In the genomic region with DNA sequence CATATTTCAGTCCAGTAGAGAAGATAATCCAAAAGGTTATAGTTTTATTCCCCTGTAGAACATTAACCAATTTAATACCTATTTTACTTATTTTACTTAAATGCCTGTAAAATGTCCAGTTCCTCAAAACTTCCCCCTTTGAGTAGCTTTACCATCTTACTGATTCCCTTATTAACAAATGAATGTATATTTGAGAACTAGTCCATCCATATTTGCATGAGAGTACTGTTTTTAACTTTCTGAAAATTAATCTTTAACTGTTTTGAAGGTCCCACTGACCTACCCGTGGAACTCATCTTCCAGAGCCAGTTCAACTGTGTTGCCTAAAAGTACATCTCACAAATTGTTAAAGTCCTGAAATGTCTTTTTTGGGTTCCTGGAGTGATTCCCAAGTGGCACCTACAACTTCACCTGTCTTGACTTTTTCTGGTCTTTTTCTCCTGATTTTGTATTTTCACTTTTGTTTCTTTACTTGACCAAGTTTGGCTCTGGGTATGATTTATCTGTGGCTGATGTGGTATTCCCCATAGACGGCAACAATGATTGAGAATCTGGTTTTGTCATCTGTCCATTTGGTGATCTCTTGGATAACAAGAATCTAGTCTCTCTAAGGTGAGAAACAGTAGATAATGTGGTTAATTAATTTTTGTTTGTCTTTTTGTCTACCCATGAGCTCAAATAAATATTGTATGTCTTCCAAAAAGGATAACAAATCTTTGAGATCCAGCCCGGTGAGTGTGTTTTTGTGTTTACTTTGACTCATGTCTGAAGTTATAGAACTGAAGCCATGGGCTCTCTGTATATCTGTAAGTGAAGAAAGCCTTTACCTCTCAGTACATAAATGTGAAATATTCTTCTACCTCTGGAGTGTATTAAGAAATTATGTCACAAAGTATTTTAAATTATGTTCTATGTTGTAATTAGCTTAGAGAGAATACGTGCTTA, we compare ENCODE assay signal across 10 cellular contexts.
DNase-seq lines count a peak whose midpoint lies in the region; ATAC-seq and TF ChIP-seq lines count a peak whose summit lies in the region.
"Had no signal": no experiment of that assay in that cellular context is flagged by ENCODE, and none has a peak within 500 bp of the region (broad histone marks: within the 10 kb centered on the region; RNA-seq: fewer than 3 reads in every experiment).

No MANE protein-coding gene starts in this region.

- no peak overlapping the region for H3K4me3 ChIP-seq in right atrium auricular region

- peak in 1 of 2 donors; percentile 16 for DNase-seq in activated T-cell treated with anti-CD3 and anti-CD28 coated beads, Interleukin-2, amount 50 U/mL, for 72 hours
- DNase-seq in activated T-cell treated with anti-CD3 and anti-CD28 coated beads, Interleukin-2, amount 50 U/mL, for 48 hours, result no peak
- DNase-seq in HCEC 1CT (peak; percentile 18), DMS 273 treated with DMSO at 0.1 percent for 48 hours (lab: John Stamatoyannopoulos, UW) (no peak), right atrium auricular region (ENCODE audit: low spot score) (no peak)
- DNase-seq in stimulated activated naive CD8-positive, alpha-beta T cell treated with anti-CD3 and anti-CD28 coated beads, Interleukin-15, Interleukin-2, amounts not matched to agents 100 U/mL and 50 U/mL, for 24 hours, result no peak
- no peak for DNase-seq in stimulated activated naive CD4-positive, alpha-beta T cell (lab: John Stamatoyannopoulos, UW)
- DNase-seq: ACHN, naive B cell had no signal

- H3K27me3 ChIP-seq in right atrium auricular region, result no peaks in the 10 kb centered on the region

- H3K9me3 ChIP-seq in right atrium auricular region, result no peaks in the 10 kb centered on the region

- peaks cover 0 to 6% of the 10 kb centered on the region in 2 donors for H3K9me3 Mint-ChIP-seq in activated T-cell treated with anti-CD3 and anti-CD28 coated beads, Interleukin-2, amount 50 U/mL, for 72 hours
- H3K9me3 Mint-ChIP-seq: naive B cell had no signal

- TF ChIP-seq CTCF in right atrium auricular region (IDR thresholded peaks at IDR 0.05), result no peak

- peaks cover 0 to 16% of the 10 kb centered on the region in 2 donors for H3K4me1 ChIP-seq in right atrium auricular region

- no peaks in the 10 kb centered on the region for H3K27me3 Mint-ChIP-seq in activated T-cell treated with anti-CD3 and anti-CD28 coated beads, Interleukin-2, amount 50 U/mL, for 72 hours (ENCODE audit: low read depth)
- H3K27me3 Mint-ChIP-seq: naive B cell had no signal

- peaks cover 0 to 2% of the 10 kb centered on the region in 2 donors for H3K36me3 Mint-ChIP-seq in activated T-cell treated with anti-CD3 and anti-CD28 coated beads, Interleukin-2, amount 50 U/mL, for 72 hours (ENCODE audit: insufficient read depth in 2 of 2)
- H3K36me3 Mint-ChIP-seq: naive B cell had no signal

- no peak overlapping the region for H3K27ac ChIP-seq in right atrium auricular region

- H3K4me3 Mint-ChIP-seq in activated T-cell treated with anti-CD3 and anti-CD28 coated beads, Interleukin-2, amount 50 U/mL, for 72 hours, result peak overlapping the region; percentile 37 to 77
- H3K4me3 Mint-ChIP-seq: naive B cell had no signal

- H3K4me1 Mint-ChIP-seq in activated T-cell treated with anti-CD3 and anti-CD28 coated beads, Interleukin-2, amount 50 U/mL, for 72 hours (ENCODE audit: low read depth), result peaks cover 59% of the 10 kb centered on the region

- ATAC-seq in activated T-cell treated with anti-CD3 and anti-CD28 coated beads, Interleukin-2, amount 50 U/mL, for 72 hours (replicated peaks in 1 of 2), result peak; percentile 87
- ATAC-seq in HG03565 (IDR thresholded peaks at IDR 0.05; ENCODE audit: unreplicated experiment), result peak; percentile 60
- peak; percentile 73 for ATAC-seq in stimulated activated naive CD8-positive, alpha-beta T cell treated with anti-CD3 and anti-CD28 coated beads, Interleukin-15, Interleukin-2, amounts not matched to agents 100 U/mL and 50 U/mL, for 24 hours

- peak overlapping the region; percentile 41 for H3K27ac Mint-ChIP-seq in activated T-cell treated with anti-CD3 and anti-CD28 coated beads, Interleukin-2, amount 50 U/mL, for 72 hours

- no peaks in the 10 kb centered on the region for H3K36me3 ChIP-seq in right atrium auricular region
